In the genomic region with DNA sequence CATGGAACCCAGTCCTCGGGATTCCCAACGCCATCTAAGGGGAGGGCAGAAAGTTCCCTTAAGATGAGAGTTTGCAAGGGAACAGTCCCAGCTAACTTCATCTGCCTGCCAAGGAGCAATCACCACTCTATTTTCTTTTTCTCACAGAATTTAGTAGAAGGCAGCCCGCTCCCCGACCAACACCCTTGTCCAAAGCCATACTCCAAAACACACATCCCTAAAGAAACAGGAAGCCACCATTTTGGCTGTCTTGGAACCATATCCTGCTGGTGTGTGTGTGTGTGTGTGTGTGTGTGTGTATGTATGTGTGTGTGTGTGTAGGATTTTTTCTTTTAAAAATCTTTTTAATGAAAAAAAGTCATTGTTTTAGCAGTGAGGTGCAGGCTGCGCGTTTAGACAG, we compare ENCODE assay signal across 13 cellular contexts. TPM values are rescaled to one million over a fixed set of nuclear protein-coding genes. Genes with fewer than 3 reads are reported as not detected.
DNase-seq lines count a peak whose midpoint lies in the region; ATAC-seq and TF ChIP-seq lines count a peak whose summit lies in the region.
"Had no signal": no experiment of that assay in that cellular context is flagged by ENCODE, and none has a peak within 500 bp of the region (broad histone marks: within the 10 kb centered on the region; RNA-seq: fewer than 3 reads in every experiment).

No MANE protein-coding gene starts in this region.

- TF ChIP-seq POLR2A in heart left ventricle (IDR thresholded peaks at IDR 0.05) (no peak), thyroid gland (IDR thresholded peaks at IDR 0.05) (no peak)

- H3K4me3 ChIP-seq in adipocyte (ENCODE audit: low read length) (peak overlapping the region; percentile 67), heart left ventricle (peak overlapping the region; percentile 56 to 95 (median 77)), mucosa of stomach (ENCODE audit: low read length) (no peak overlapping the region), thyroid gland (replicated peaks in 1 of 3) (peak overlapping the region in 1 of 3 donors; percentile 35)

- peaks cover 10% of the 10 kb centered on the region for H3K4me1 Mint-ChIP-seq in activated T-cell treated with anti-CD3 and anti-CD28 coated beads, Interleukin-2, amount 50 U/mL, for 72 hours (ENCODE audit: low read depth)

- H3K9me3 Mint-ChIP-seq in activated T-cell treated with anti-CD3 and anti-CD28 coated beads, Interleukin-2, amount 50 U/mL, for 72 hours: no peaks in the 10 kb centered on the region
- H3K9me3 Mint-ChIP-seq: activated naive CD4-positive, alpha-beta T cell treated with anti-CD3 and anti-CD28 coated beads, Interleukin-2, amount 50 U/mL, for 24 hours had no signal

- H3K4me1 ChIP-seq in adipocyte (ENCODE audit: control insufficient read depth, insufficient read depth, low read length) (peaks cover 3% of the 10 kb centered on the region), heart left ventricle (peaks cover 0 to 56% (median 27%) of the 10 kb centered on the region in 12 donors), mucosa of stomach (ENCODE audit: control insufficient read depth, insufficient read depth, low read length) (peaks cover 12% of the 10 kb centered on the region), thyroid gland (peaks cover 0 to 3% of the 10 kb centered on the region in 2 donors)

- H3K9me3 ChIP-seq in adipocyte (ENCODE audit: control insufficient read depth, low read length): no peaks in the 10 kb centered on the region
- no peaks in the 10 kb centered on the region for H3K9me3 ChIP-seq in heart left ventricle
- no peaks in the 10 kb centered on the region for H3K9me3 ChIP-seq in mucosa of stomach (ENCODE audit: control insufficient read depth, low read length)
- H3K9me3 ChIP-seq in thyroid gland: no peaks in the 10 kb centered on the region
- H3K9me3 ChIP-seq: MG63 had no signal

- H3K27me3 ChIP-seq in adipocyte (replicated peaks; ENCODE audit: control insufficient read depth, insufficient read depth, low read length) (peaks cover 39% of the 10 kb centered on the region), heart left ventricle (peaks cover 0 to 35% (median 11%) of the 10 kb centered on the region in 9 donors), mucosa of stomach (ENCODE audit: control insufficient read depth, insufficient read depth, low read length) (peaks cover 51% of the 10 kb centered on the region), thyroid gland (peaks cover 4% of the 10 kb centered on the region)

- H3K9ac ChIP-seq in adipocyte (ENCODE audit: low read length) (no peak overlapping the region), mucosa of stomach (ENCODE audit: low read length) (peak overlapping the region; percentile 54)

- WGBS in heart left ventricle, 4 donors: 34 to 57% (median 43%) methylated on average over 6 of the region's 6 CpGs
- WGBS in thyroid gland, 2 donors: 41 to 45% methylated on average over 6 of the region's 6 CpGs

- H3K36me3 ChIP-seq in adipocyte (ENCODE audit: control insufficient read depth, insufficient read depth, low read length, severe bottlenecking) (no peaks in the 10 kb centered on the region), heart left ventricle (peaks cover 0 to 5% (median 0%) of the 10 kb centered on the region in 9 donors), mucosa of stomach (ENCODE audit: control insufficient read depth, insufficient read depth, low read length) (no peaks in the 10 kb centered on the region), thyroid gland (no peaks in the 10 kb centered on the region)
- H3K36me3 ChIP-seq: MG63 had no signal

- intact Hi-C loops in heart left ventricle (cut with DNase I): loop anchor here in 5 of 10 donors (2.0 to 5.0 kb wide), 4 partner anchors 19 to 95 kb away; no protein-coding TSS in a partner anchor
- intact Hi-C loops in thyroid gland (cut with DNase I): no loop called here

- TF ChIP-seq CTCF in heart left ventricle (IDR thresholded peaks at IDR 0.05) (no peak), thyroid gland (IDR thresholded peaks at IDR 0.05) (no peak)

- DNase-seq in adipocyte (ENCODE audit: low read depth): no peak
- no peak for DNase-seq in heart left ventricle
- no peak for DNase-seq in thyroid gland
- no peak for DNase-seq in activated T-cell treated with anti-CD3 and anti-CD28 coated beads, Interleukin-2, amount 50 U/mL, for 72 hours
- DNase-seq in NCI-H524 treated with DMSO at 0.1 percent for 48 hours (lab: John Stamatoyannopoulos, UW): no peak
- DNase-seq: activated CD8-positive, alpha-beta memory T cell treated with anti-CD3 and anti-CD28 coated beads for 24 hours; C1 segment of cervical spinal cord; MG63; NCI-H2171 treated with DMSO at 0.1 percent for 48 hours had no signal

- peaks cover 69% of the 10 kb centered on the region for H3K27me3 Mint-ChIP-seq in activated T-cell treated with anti-CD3 and anti-CD28 coated beads, Interleukin-2, amount 50 U/mL, for 72 hours (ENCODE audit: low read depth)

- H3K4me3 Mint-ChIP-seq in activated T-cell treated with anti-CD3 and anti-CD28 coated beads, Interleukin-2, amount 50 U/mL, for 72 hours: no peak overlapping the region

- ATAC-seq in heart left ventricle: peak in 3 of 4 donors; percentile 17 to 51 (median 18)
- no peak for ATAC-seq in activated T-cell treated with anti-CD3 and anti-CD28 coated beads, Interleukin-2, amount 50 U/mL, for 72 hours (replicated peaks in 1 of 2)
- no peak for ATAC-seq in HG02763 (IDR thresholded peaks at IDR 0.05; ENCODE audit: unreplicated experiment)
- ATAC-seq in HG03432 (IDR thresholded peaks at IDR 0.05; ENCODE audit: unreplicated experiment): no peak

- no peaks in the 10 kb centered on the region for H3K36me3 Mint-ChIP-seq in activated T-cell treated with anti-CD3 and anti-CD28 coated beads, Interleukin-2, amount 50 U/mL, for 72 hours (ENCODE audit: insufficient read depth in 2 of 2)
- H3K36me3 Mint-ChIP-seq: activated naive CD4-positive, alpha-beta T cell treated with anti-CD3 and anti-CD28 coated beads, Interleukin-2, amount 50 U/mL, for 24 hours had no signal

- H3K27ac ChIP-seq in heart left ventricle (peak overlapping the region in 11 of 12 donors; percentile 79 to 97 (median 90)), thyroid gland (peak overlapping the region in 2 of 3 donors; percentile 74 to 79)

- no peak overlapping the region for H3K27ac Mint-ChIP-seq in activated T-cell treated with anti-CD3 and anti-CD28 coated beads, Interleukin-2, amount 50 U/mL, for 72 hours
- H3K27ac Mint-ChIP-seq: activated naive CD4-positive, alpha-beta T cell treated with anti-CD3 and anti-CD28 coated beads, Interleukin-2, amount 50 U/mL, for 24 hours had no signal

RNA-seq across cellular contexts. Expression of a gene that starts 7.0 kb away (rescaled TPM):
- 10 to 100 TPM; 10.2 to 22.5 (median 15.1) TPM for total RNA-seq in heart left ventricle
- polyA plus RNA-seq in heart left ventricle: 10 to 100 TPM in 1 of 2 donors, 1 to 10 TPM in 1; 6.4 to 12.8 TPM
- total RNA-seq in thyroid gland: 10 to 100 TPM; 13.0 to 29.3 (median 17.4) TPM
- not detected for total RNA-seq in activated T-cell treated with anti-CD3 and anti-CD28 coated beads, Interleukin-2, amount 50 U/mL, for 72 hours

Comparison
In these comparisons a context has a peak if more than half of its experiments do, and no peak if none do; other contexts are left out.
1. ATAC-seq: peak in heart left ventricle (3 of 4); none in activated T-cell treated with anti-CD3 and anti-CD28 coated beads, Interleukin-2, amount 50 U/mL, for 72 hours (0 of 2), HG02763 (single experiment) and HG03432 (single experiment).
2. RNA of a gene that starts 7.0 kb away (total RNA-seq): 13.0 to 29.3 TPM in thyroid gland and 10.2 to 22.5 TPM in heart left ventricle; not detected in activated T-cell treated with anti-CD3 and anti-CD28 coated beads, Interleukin-2, amount 50 U/mL, for 72 hours; every median in the first group is over 10 times any median in the second.